ENCODE assay signal across 4 cellular contexts in the genomic region with DNA sequence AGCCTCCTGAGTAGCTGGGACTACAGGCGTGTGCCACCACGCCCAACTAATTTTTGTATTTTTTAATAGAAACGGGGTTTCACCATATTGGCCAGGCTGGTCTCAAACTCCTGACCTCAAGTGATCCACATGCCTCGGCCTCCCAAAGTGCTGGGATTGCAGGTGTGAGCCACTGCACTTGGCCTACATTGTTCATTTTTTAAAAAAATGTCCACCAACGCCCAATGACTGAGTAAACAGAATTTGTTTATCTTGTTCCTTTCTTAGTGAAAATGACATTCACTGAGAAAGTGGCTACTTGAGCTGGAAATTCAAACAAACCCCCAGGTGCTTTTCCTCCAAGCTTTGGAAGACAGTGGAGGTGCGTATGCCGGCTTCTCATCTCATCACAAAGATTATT. TPM values are rescaled to one million over a fixed set of nuclear protein-coding genes. Genes with fewer than 3 reads are reported as not detected.
"Had no signal": no experiment of that assay in that cellular context is flagged by ENCODE, and none has a peak within 500 bp of the region (broad histone marks: within the 10 kb centered on the region; RNA-seq: fewer than 3 reads in every experiment).

No MANE protein-coding gene starts in this region.

RNA-seq across cellular contexts. Expression of a gene that starts 13.2 kb away (rescaled TPM):
- total RNA-seq: M059J; Right ventricle myocardium superior; SJSA1; T-helper 1 cell treated with Interleukin-12 subunit alpha and Interleukin-12 subunit beta and Interleukin-4 antibody, amounts not matched to agents 30 ng/mL and 1 ng/mL, for 36 hours had no signal

RNA-seq across cellular contexts. Expression of a gene that starts 49.2 kb away (rescaled TPM):
- total RNA-seq: M059J; SJSA1; T-helper 1 cell treated with Interleukin-12 subunit alpha and Interleukin-12 subunit beta and Interleukin-4 antibody, amounts not matched to agents 30 ng/mL and 1 ng/mL, for 36 hours had no signal
